In genomic region chr7:47940482-47941001, GRCh38 we compare ENCODE assay signal across 2 cellular contexts.
A peak's percentile ranks its signal among the peaks of the same experiment; 100 is the strongest.
TF ChIP-seq lines count a peak whose summit lies in the region.

No MANE protein-coding gene starts in this region.

TF ChIP-seq in H1, 55 proteins besides CTCF, POLR2A, EP300 and RAD21:
- no peak for TF ChIP-seq TAF7 (optimal IDR thresholded peaks at IDR 0.05; ENCODE audit: borderline replicate concordance, low read depth, low read length)
- TF ChIP-seq ASH2L (IDR thresholded peaks at IDR 0.05; ENCODE audit: low read length): no peak
- TF ChIP-seq SIX5 (IDR thresholded peaks at IDR 0.05; ENCODE audit: low read depth, low read length): no peak
- no peak for TF ChIP-seq RFX5 (IDR thresholded peaks at IDR 0.05; ENCODE audit: borderline replicate concordance, low read depth, low read length)
- TF ChIP-seq GABPA (IDR thresholded peaks at IDR 0.05; ENCODE audit: borderline replicate concordance, insufficient read depth, low read length): no peak
- TF ChIP-seq, protein P1, sequence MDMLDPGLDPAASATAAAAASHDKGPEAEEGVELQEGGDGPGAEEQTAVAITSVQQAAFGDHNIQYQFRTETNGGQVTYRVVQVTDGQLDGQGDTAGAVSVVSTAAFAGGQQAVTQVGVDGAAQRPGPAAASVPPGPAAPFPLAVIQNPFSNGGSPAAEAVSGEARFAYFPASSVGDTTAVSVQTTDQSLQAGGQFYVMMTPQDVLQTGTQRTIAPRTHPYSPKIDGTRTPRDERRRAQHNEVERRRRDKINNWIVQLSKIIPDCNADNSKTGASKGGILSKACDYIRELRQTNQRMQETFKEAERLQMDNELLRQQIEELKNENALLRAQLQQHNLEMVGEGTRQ (IDR thresholded peaks at IDR 0.05; ENCODE audit: low read length): no peak
- TF ChIP-seq RBBP5 (IDR thresholded peaks at IDR 0.05; ENCODE audit: borderline replicate concordance, low read depth, low read length): no peak
- TF ChIP-seq POU5F1 (IDR thresholded peaks at IDR 0.05; ENCODE audit: low read depth, low read length): no peak
- no peak for TF ChIP-seq SIN3A (conservative IDR thresholded peaks at IDR 0.05 in 1 of 2, IDR thresholded peaks at IDR 0.05 in 1 of 2; ENCODE audit: low read depth in 1 of 2, low read length in 2 of 2)
- TF ChIP-seq CTBP2 (IDR thresholded peaks at IDR 0.05; ENCODE audit: borderline replicate concordance, insufficient read depth, insufficient read length, low read length): no peak
- no peak for TF ChIP-seq RNF2 (IDR thresholded peaks at IDR 0.05; ENCODE audit: borderline replicate concordance, low read depth, low read length, missing control alignments, poor library complexity, severe bottlenecking)
- TF ChIP-seq RXRA (IDR thresholded peaks at IDR 0.05; ENCODE audit: insufficient read depth, low read depth, low read length): no peak
- no peak for TF ChIP-seq CBX5 (IDR thresholded peaks at IDR 0.05; ENCODE audit: low read depth, low read length)
- TF ChIP-seq, protein P2, sequence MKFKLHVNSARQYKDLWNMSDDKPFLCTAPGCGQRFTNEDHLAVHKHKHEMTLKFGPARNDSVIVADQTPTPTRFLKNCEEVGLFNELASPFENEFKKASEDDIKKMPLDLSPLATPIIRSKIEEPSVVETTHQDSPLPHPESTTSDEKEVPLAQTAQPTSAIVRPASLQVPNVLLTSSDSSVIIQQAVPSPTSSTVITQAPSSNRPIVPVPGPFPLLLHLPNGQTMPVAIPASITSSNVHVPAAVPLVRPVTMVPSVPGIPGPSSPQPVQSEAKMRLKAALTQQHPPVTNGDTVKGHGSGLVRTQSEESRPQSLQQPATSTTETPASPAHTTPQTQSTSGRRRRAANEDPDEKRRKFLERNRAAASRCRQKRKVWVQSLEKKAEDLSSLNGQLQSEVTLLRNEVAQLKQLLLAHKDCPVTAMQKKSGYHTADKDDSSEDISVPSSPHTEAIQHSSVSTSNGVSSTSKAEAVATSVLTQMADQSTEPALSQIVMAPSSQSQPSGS (IDR thresholded peaks at IDR 0.05; ENCODE audit: low read length): no peak
- no peak for TF ChIP-seq MAFK (IDR thresholded peaks at IDR 0.05; ENCODE audit: low read depth, low read length)
- no peak for TF ChIP-seq ZNF274 (IDR thresholded peaks at IDR 0.05; ENCODE audit: borderline replicate concordance, extremely low read depth, low read length)
- no peak for TF ChIP-seq SP4 (IDR thresholded peaks at IDR 0.05; ENCODE audit: low read length)
- TF ChIP-seq CEBPB (IDR thresholded peaks at IDR 0.05; ENCODE audit: low read depth, low read length): no peak

TF ChIP-seq in liver, 16 proteins besides CTCF, POLR2A, EP300 and RAD21:
- no peak for TF ChIP-seq FOXA1 (IDR thresholded peaks at IDR 0.05)
- TF ChIP-seq NR2F2 (IDR thresholded peaks at IDR 0.05): peak; percentile 80
